In the genomic region with DNA sequence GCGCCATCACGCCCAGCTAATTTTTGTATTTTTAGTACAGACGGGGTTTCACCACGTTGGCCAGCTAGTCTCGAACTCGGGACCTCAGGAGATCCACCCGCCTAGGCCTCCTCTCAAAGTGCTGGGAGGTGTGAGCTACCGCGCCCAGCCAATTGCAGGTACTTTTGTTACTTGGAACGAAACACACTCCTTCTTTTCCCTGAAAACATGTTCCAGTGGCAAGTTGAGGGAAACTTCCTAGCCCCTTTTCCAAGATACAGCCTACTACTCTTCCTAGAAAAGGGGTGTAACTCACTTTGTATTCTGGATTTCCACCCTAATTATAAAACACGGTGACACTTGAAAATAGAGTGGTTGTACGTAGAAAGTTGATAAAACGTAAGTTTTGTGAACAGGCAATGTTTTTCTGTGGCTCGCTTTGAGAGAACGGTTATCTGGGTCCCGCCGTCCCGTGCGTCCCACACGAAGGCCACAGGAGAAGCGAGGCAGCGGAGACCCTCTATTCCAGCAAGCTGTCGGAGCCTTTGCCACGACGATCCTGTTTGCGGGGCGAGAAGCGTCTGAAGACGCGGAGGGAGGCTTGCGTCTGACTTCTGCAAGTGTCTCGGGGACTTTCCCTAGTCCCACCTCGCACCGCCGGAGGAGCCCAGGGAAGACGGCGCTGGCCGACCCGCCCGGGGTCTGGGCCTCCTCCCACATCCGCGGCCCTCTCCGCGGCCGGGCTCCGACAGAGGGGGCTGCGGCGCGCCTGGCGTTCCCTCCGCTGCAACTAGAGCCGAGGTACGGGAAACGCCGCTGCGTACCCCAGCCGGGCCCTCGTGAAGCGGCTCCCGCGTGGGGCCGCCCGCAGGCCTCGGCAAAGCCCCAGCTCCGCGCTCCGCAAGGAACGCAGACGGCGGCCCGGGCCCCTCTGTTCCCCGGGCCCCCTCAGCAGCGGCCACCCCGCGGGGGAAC, we compare ENCODE assay signal across 8 cellular contexts. TPM values are rescaled to one million over a fixed set of nuclear protein-coding genes. Genes with fewer than 3 reads are reported as not detected.
A peak's percentile ranks its signal among the peaks of the same experiment; 100 is the strongest.
DNase-seq lines count a peak whose midpoint lies in the region; ATAC-seq and TF ChIP-seq lines count a peak whose summit lies in the region.

No MANE protein-coding gene starts in this region.

- TF ChIP-seq CTCF in nephron (IDR thresholded peaks at IDR 0.05; ENCODE audit: unreplicated experiment in 3 of 3): peak in 1 of 3 experiments; percentile 25

- H3K9me3 ChIP-seq in endocrine pancreas (ENCODE audit: control insufficient read depth, low read length): no peaks in the 10 kb centered on the region
- H3K9me3 ChIP-seq in subcutaneous abdominal adipose tissue (ENCODE audit: control insufficient read depth in 5 of 5, low read length in 5 of 5): no peaks in the 10 kb centered on the region

- peak overlapping the region; percentile 92 to 96 (median 96) for H3K4me3 Mint-ChIP-seq in nephron

- peak overlapping the region; percentile 88 to 98 (median 97) for H3K27ac Mint-ChIP-seq in nephron

- no peaks in the 10 kb centered on the region for H3K36me3 Mint-ChIP-seq in nephron (ENCODE audit: low read depth)

- peak; percentile 68 for DNase-seq in COLO668 (lab: John Stamatoyannopoulos, UW; ENCODE audit: unreplicated experiment)
- no peak for DNase-seq in Jurkat, Clone E6-1 (ENCODE audit: low read depth, low spot score)
- peak; percentile 49 to 51 for DNase-seq in activated CD4-positive, alpha-beta T cell treated with anti-CD3 and anti-CD28 coated beads, Interleukin-2, amount 50 U/mL, for 4 hours
- DNase-seq in occipital lobe (lab: John Stamatoyannopoulos, UW): no peak

- H3K4me1 ChIP-seq in endocrine pancreas (ENCODE audit: control insufficient read depth, insufficient read depth, low read length): no peaks in the 10 kb centered on the region
- H3K4me1 ChIP-seq in subcutaneous abdominal adipose tissue (ENCODE audit: control insufficient read depth in 5 of 5, insufficient read depth in 5 of 5, low read length in 5 of 5): peaks cover 2 to 31% (median 22%) of the 10 kb centered on the region in 5 donors

- H3K9ac ChIP-seq in endocrine pancreas (ENCODE audit: control insufficient read depth, insufficient read depth, low read length) (peak overlapping the region; percentile 54), subcutaneous abdominal adipose tissue (ENCODE audit: low read length in 5 of 5) (peak overlapping the region; percentile 38 to 84 (median 73))

- H3K27me3 ChIP-seq in endocrine pancreas (ENCODE audit: control insufficient read depth, insufficient read depth, low read length) (no peaks in the 10 kb centered on the region), subcutaneous abdominal adipose tissue (ENCODE audit: control insufficient read depth in 5 of 5, insufficient read depth in 4 of 5, low read length in 5 of 5) (no peaks in the 10 kb centered on the region)

- no peak overlapping the region for H3K27ac ChIP-seq in subcutaneous abdominal adipose tissue (ENCODE audit: low read depth, low read length)

- H3K9me3 Mint-ChIP-seq in nephron: no peaks in the 10 kb centered on the region

- peaks cover 49% of the 10 kb centered on the region for H3K4me1 Mint-ChIP-seq in nephron

- H3K27me3 Mint-ChIP-seq in nephron (ENCODE audit: low read depth): no peaks in the 10 kb centered on the region

- H3K4me3 ChIP-seq in Jurkat, Clone E6-1 (ENCODE audit: low read length): peak overlapping the region; percentile 96
- H3K4me3 ChIP-seq in endocrine pancreas (ENCODE audit: control insufficient read depth, insufficient read depth, low read length): peak overlapping the region; percentile 27
- peak overlapping the region; percentile 65 to 78 (median 69) for H3K4me3 ChIP-seq in subcutaneous abdominal adipose tissue (ENCODE audit: low read depth in 1 of 5, low read length in 5 of 5)

- H3K36me3 ChIP-seq in endocrine pancreas (ENCODE audit: control insufficient read depth, insufficient read depth, low read length): no peaks in the 10 kb centered on the region
- H3K36me3 ChIP-seq in subcutaneous abdominal adipose tissue (ENCODE audit: control insufficient read depth in 5 of 5, insufficient read depth in 5 of 5, low read length in 5 of 5): no peaks in the 10 kb centered on the region

- ATAC-seq in GM21390 (IDR thresholded peaks at IDR 0.05; ENCODE audit: unreplicated experiment): peak; percentile 16

RNA-seq across cellular contexts. Expression of gene CDCA4, which starts 0.7 kb away (rescaled TPM):
- 54.4 TPM for polyA plus RNA-seq in Jurkat, Clone E6-1 (2012; ENCODE audit: insufficient read depth, insufficient read length)
- total RNA-seq in occipital lobe: 11.1 TPM

RNA-seq across cellular contexts. Expression of gene CLBA1, which starts 34.5 kb away (rescaled TPM):
- 4.8 TPM for polyA plus RNA-seq in Jurkat, Clone E6-1 (2012; ENCODE audit: insufficient read depth, insufficient read length)
- 10.1 TPM for total RNA-seq in occipital lobe

RNA-seq across cellular contexts. Expression of gene AHNAK2, which starts 42.0 kb away (rescaled TPM):
- not detected for polyA plus RNA-seq in Jurkat, Clone E6-1 (2012; ENCODE audit: insufficient read depth, insufficient read length)
- total RNA-seq in occipital lobe: 20.6 TPM

RNA-seq across cellular contexts. Expression of gene GPR132, which starts 45.1 kb away (rescaled TPM):
- polyA plus RNA-seq in Jurkat, Clone E6-1 (2012; ENCODE audit: insufficient read depth, insufficient read length): 0.90 TPM
- 0.94 TPM for total RNA-seq in occipital lobe

Comparison
In these comparisons a context has a peak if more than half of its experiments do, and no peak if none do; other contexts are left out.
1. DNase-seq: peak in COLO668 (single experiment) and activated CD4-positive, alpha-beta T cell treated with anti-CD3 and anti-CD28 coated beads, Interleukin-2, amount 50 U/mL, for 4 hours (2 of 2); none in Jurkat, Clone E6-1 (single experiment) and occipital lobe (single experiment).
2. H3K4me3 ChIP-seq: peak in every context shown above with its lines; median percentile 96 in Jurkat, Clone E6-1; 69 in subcutaneous abdominal adipose tissue; 27 in endocrine pancreas.